In genomic region chr20:1345756-1346093, GRCh38 we compare ENCODE assay signal across 25 cellular contexts. TPM values are rescaled to one million over a fixed set of nuclear protein-coding genes. Genes with fewer than 3 reads are reported as not detected.
"Had no signal": no experiment of that assay in that cellular context is flagged by ENCODE, and none has a peak within 500 bp of the region (broad histone marks: within the 10 kb centered on the region; RNA-seq: fewer than 3 reads in every experiment).

No MANE protein-coding gene starts in this region.

- H3K27me3 ChIP-seq: ascending aorta, breast epithelium, cardiac muscle cell, dorsolateral prefrontal cortex had no signal

- H3K27me3 Mint-ChIP-seq: activated CD4-positive, alpha-beta memory T cell treated with anti-CD3 and anti-CD28 coated beads for 36 hours; activated CD4-positive, alpha-beta T cell treated with anti-CD3 and anti-CD28 coated beads for 36 hours; activated CD4-positive, alpha-beta T cell treated with anti-CD3 and anti-CD28 coated beads, Interleukin-2, amount 10 ng/mL, durations not matched to agents 24 days and 14 days; activated naive CD4-positive, alpha-beta T cell treated with anti-CD3 and anti-CD28 coated beads, Interleukin-2, amount 10 ng/mL, durations not matched to agents 7 days and 5 days; activated T-cell treated with anti-CD3 and anti-CD28 coated beads, Interleukin-2, amount 50 U/mL, for 24 hours; brain; dendritic cell treated with granulocyte-macrophage colony-stimulating factor and Interleukin-4, amounts not matched to agents 40 ng/mL and 50 ng/mL, for 4 days had no signal

- H3K4me3 Mint-ChIP-seq: activated CD4-positive, alpha-beta memory T cell treated with anti-CD3 and anti-CD28 coated beads for 36 hours; activated CD4-positive, alpha-beta T cell treated with anti-CD3 and anti-CD28 coated beads for 36 hours; activated naive CD4-positive, alpha-beta T cell treated with anti-CD3 and anti-CD28 coated beads, Interleukin-2, amount 10 ng/mL, durations not matched to agents 7 days and 5 days; activated T-cell treated with anti-CD3 and anti-CD28 coated beads, Interleukin-2, amount 50 U/mL, for 24 hours; brain; dendritic cell treated with granulocyte-macrophage colony-stimulating factor and Interleukin-4, amounts not matched to agents 40 ng/mL and 50 ng/mL, for 4 days; endodermal cell had no signal

- H3K4me1 ChIP-seq: ascending aorta, breast epithelium had no signal

- H3K36me3 ChIP-seq: ascending aorta, breast epithelium, cardiac muscle cell had no signal

- H3K27ac Mint-ChIP-seq: activated CD4-positive, alpha-beta memory T cell treated with anti-CD3 and anti-CD28 coated beads for 36 hours; activated CD4-positive, alpha-beta T cell treated with anti-CD3 and anti-CD28 coated beads for 36 hours; activated CD4-positive, alpha-beta T cell treated with anti-CD3 and anti-CD28 coated beads, Interleukin-2, amount 10 ng/mL, durations not matched to agents 24 days and 14 days; activated T-cell treated with anti-CD3 and anti-CD28 coated beads, Interleukin-2, amount 50 U/mL, for 24 hours; activated T-cell treated with anti-CD3 and anti-CD28 coated beads, Interleukin-2, amount 50 U/mL, for 72 hours; brain; dendritic cell treated with granulocyte-macrophage colony-stimulating factor and Interleukin-4, amounts not matched to agents 40 ng/mL and 50 ng/mL, for 4 days; endodermal cell had no signal

- H3K4me1 Mint-ChIP-seq: endodermal cell had no signal

- DNase-seq: activated CD4-positive, alpha-beta memory T cell treated with anti-CD3 and anti-CD28 coated beads for 36 hours; activated CD4-positive, alpha-beta T cell treated with anti-CD3 and anti-CD28 coated beads for 36 hours; activated CD4-positive, CD25-positive, alpha-beta regulatory T cell; activated CD4-positive, CD25-positive, alpha-beta regulatory T cell treated with anti-CD3 and anti-CD28 coated beads, Interleukin-2, amount 50 U/mL, for 72 hours; activated CD8-positive, alpha-beta memory T cell treated with anti-CD3 and anti-CD28 coated beads, Interleukin-2, amount 50 U/mL, for 4 hours; activated gamma-delta T cell; activated naive CD4-positive, alpha-beta T cell; activated naive CD4-positive, alpha-beta T cell treated with anti-CD3 and anti-CD28 coated beads, Interleukin-2, amount 10 ng/mL, durations not matched to agents 7 days and 5 days; activated T-cell treated with anti-CD3 and anti-CD28 coated beads, Interleukin-2, amount 50 U/mL, for 24 hours; activated T-cell treated with anti-CD3 and anti-CD28 coated beads, Interleukin-2, amount 50 U/mL, for 72 hours; central memory CD4-positive, alpha-beta T cell; dorsolateral prefrontal cortex; effector memory CD4-positive, alpha-beta T cell; foreskin fibroblast; head of caudate nucleus; hippocampal formation had no signal

- H3K4me3 ChIP-seq: ascending aorta, breast epithelium, cardiac muscle cell, coronary artery, dorsolateral prefrontal cortex had no signal

- ATAC-seq: esophagus mucosa had no signal

- H3K27ac ChIP-seq: ascending aorta, breast epithelium, cardiac muscle cell, coronary artery, dorsolateral prefrontal cortex had no signal

RNA-seq across cellular contexts. Expression of gene SDCBP2, which starts 16.8 kb away (rescaled TPM):
- total RNA-seq: ascending aorta had no signal
